17 cellular contexts compared by ENCODE assay signal in genomic region chr7:42700376-42701327, GRCh38.
DNase-seq lines count a peak whose midpoint lies in the region; ATAC-seq and TF ChIP-seq lines count a peak whose summit lies in the region.
"Had no signal": no experiment of that assay in that cellular context is flagged by ENCODE, and none has a peak within 500 bp of the region (broad histone marks: within the 10 kb centered on the region; RNA-seq: fewer than 3 reads in every experiment).

No MANE protein-coding gene starts in this region.

- H3K4me3 ChIP-seq in IMR-90 (ENCODE audit: insufficient read depth, low read depth, low read length) (no peak overlapping the region), fibroblast of lung (replicated peaks in 1 of 4; ENCODE audit: control extremely low read depth in 1 of 4, insufficient read depth in 1 of 4, low read depth in 3 of 4, low read length in 4 of 4) (no peak overlapping the region), breast epithelium (no peak overlapping the region)
- H3K4me3 ChIP-seq: SK-N-MC, uterus had no signal

- in situ Hi-C loops in IMR-90 (cut with MboI; ENCODE audit: low sequenced_read_pairs): no loop called here

- TF ChIP-seq CTCF in AG09319 (IDR thresholded peaks at IDR 0.05; ENCODE audit: low read depth, low read length) (peak; percentile 52), IMR-90 (conservative IDR thresholded peaks at IDR 0.05; ENCODE audit: low read depth, low read length) (0 out of 2 replicates have a peak, but pooled peaks have one; percentile 7), fibroblast of lung (conservative IDR thresholded peaks at IDR 0.05 in 1 of 2, IDR thresholded peaks at IDR 0.05 in 1 of 2; ENCODE audit: low read depth in 1 of 2, low read length in 2 of 2) (peak; percentile 44 to 57), nephron (IDR thresholded peaks at IDR 0.05; ENCODE audit: unreplicated experiment in 3 of 3) (peak in 1 of 3 experiments; percentile 31), breast epithelium (IDR thresholded peaks at IDR 0.05) (no peak)

- H4K8ac ChIP-seq in IMR-90 (ENCODE audit: low read depth in 2 of 2, low read length in 2 of 2): no peak overlapping the region

- H3K4me2 ChIP-seq in IMR-90 (ENCODE audit: low read depth, low read length) (no peak overlapping the region; the same call in 1 of the 2 replicates), fibroblast of lung (ENCODE audit: extremely low read depth, insufficient read depth, low read length) (no peak overlapping the region)

- no peak overlapping the region for H3K14ac ChIP-seq in IMR-90 (replicated peaks; ENCODE audit: low read depth, low read length)

- H3K36me3 ChIP-seq in IMR-90 (ENCODE audit: control insufficient read depth, insufficient read depth, low read length) (no peaks in the 10 kb centered on the region), fibroblast of lung (ENCODE audit: control insufficient read depth, insufficient read depth, low read length) (no peaks in the 10 kb centered on the region), breast epithelium (no peaks in the 10 kb centered on the region)
- H3K36me3 ChIP-seq: uterus had no signal

- no peak overlapping the region for H3K4me3 Mint-ChIP-seq in nephron
- H3K4me3 Mint-ChIP-seq: neural crest cell; stimulated activated naive CD8-positive, alpha-beta T cell treated with anti-CD3 and anti-CD28 coated beads, Interleukin-15, Interleukin-2, amounts not matched to agents 100 ng/mL and 50 ng/mL, for 24 hours had no signal

- H2BK120ac ChIP-seq in IMR-90 (ENCODE audit: low read depth, low read length): no peak overlapping the region

- dilution Hi-C loops in IMR-90 (cut with HindIII; ENCODE audit: low sequenced_read_pairs, unreplicated experiment): no loop called here

- no peaks in the 10 kb centered on the region for H3K9me1 ChIP-seq in IMR-90 (ENCODE audit: insufficient read depth, low read length)

- H2BK20ac ChIP-seq in IMR-90 (ENCODE audit: low read depth, low read length): no peak overlapping the region

- no peaks in the 10 kb centered on the region for H3K79me2 ChIP-seq in fibroblast of lung (ENCODE audit: control insufficient read depth, insufficient read depth, low read length)

- H2AFZ ChIP-seq in IMR-90 (replicated peaks; ENCODE audit: low read length, poor library complexity) (no peak overlapping the region), fibroblast of lung (ENCODE audit: low read length) (no peak overlapping the region)

- no TSS peak for BruUV-seq in IMR-90 (replicated peaks; lab: Mats Ljungman, UMichigan)

- no peak for TF ChIP-seq POLR2A in IMR-90 (IDR thresholded peaks at IDR 0.05; ENCODE audit: low read depth, low read length)
- no peak for TF ChIP-seq POLR2A in breast epithelium (IDR thresholded peaks at IDR 0.05)

- TF ChIP-seq RAD21 in IMR-90 (IDR thresholded peaks at IDR 0.05; ENCODE audit: low read length): no peak

- no peak overlapping the region for H3K23ac ChIP-seq in IMR-90 (ENCODE audit: low read depth, low read length)

- H3K4me1 Mint-ChIP-seq in nephron: peaks cover 54% of the 10 kb centered on the region
- H3K4me1 Mint-ChIP-seq: neural crest cell had no signal

- H4K5ac ChIP-seq in IMR-90 (ENCODE audit: low read depth, low read length): no peak overlapping the region

- CTCF ChIA-PET in IMR-90 (lab: Yijun Ruan, JAX): no interaction called here

- H4K20me1 ChIP-seq in IMR-90 (ENCODE audit: insufficient read depth, low read length) (no peaks in the 10 kb centered on the region), fibroblast of lung (ENCODE audit: control insufficient read depth, extremely low read depth, insufficient read depth, low read length) (no peaks in the 10 kb centered on the region)

- no peak overlapping the region for H2AK5ac ChIP-seq in IMR-90 (ENCODE audit: low read depth, low read length)

- H3K9me3 ChIP-seq in IMR-90 (ENCODE audit: control insufficient read depth, insufficient read depth, low read length): no peaks in the 10 kb centered on the region
- H3K9me3 ChIP-seq in fibroblast of lung (ENCODE audit: control insufficient read depth, insufficient read depth, low read depth, low read length): no peaks in the 10 kb centered on the region
- no peaks in the 10 kb centered on the region for H3K9me3 ChIP-seq in breast epithelium
- H3K9me3 ChIP-seq: uterus had no signal

- peaks cover 3% of the 10 kb centered on the region; the same call in 1 of the 2 replicates for H3K4me1 ChIP-seq in IMR-90 (ENCODE audit: control insufficient read depth, insufficient read depth, low read length)
- H3K4me1 ChIP-seq in fibroblast of lung (ENCODE audit: control insufficient read depth, extremely low read depth, insufficient read depth, low read length): no peaks in the 10 kb centered on the region
- H3K4me1 ChIP-seq in breast epithelium: no peaks in the 10 kb centered on the region

- 58% methylated on average over 2 of the region's 7 CpGs; no CpG with 5 or more reads in 1 of the 2 experiments for WGBS in IMR-90 (ENCODE audit: extremely low coverage in 2 of 2, insufficient read length in 1 of 2), 2 experiments

- H2BK5ac ChIP-seq in IMR-90 (ENCODE audit: low read depth, low read length, poor library complexity, severe bottlenecking): no peak overlapping the region

- intact Hi-C loops in IMR-90 (cut with micrococcal nuclease): no loop called here
- intact Hi-C loops in breast epithelium (cut with DNase I; ENCODE audit: low total_unique reads): no loop called here

- POLR2A ChIA-PET in IMR-90 (lab: Charles Lee; ENCODE audit: unreplicated experiment): no interaction called here

- peak overlapping the region; percentile 77 to 98 (median 92) for H3K27ac Mint-ChIP-seq in nephron
- H3K27ac Mint-ChIP-seq: stimulated activated naive CD8-positive, alpha-beta T cell treated with anti-CD3 and anti-CD28 coated beads, Interleukin-15, Interleukin-2, amounts not matched to agents 100 ng/mL and 50 ng/mL, for 24 hours had no signal

- H3K27me3 Mint-ChIP-seq in nephron (ENCODE audit: low read depth): no peaks in the 10 kb centered on the region
- H3K27me3 Mint-ChIP-seq: stimulated activated naive CD8-positive, alpha-beta T cell treated with anti-CD3 and anti-CD28 coated beads, Interleukin-15, Interleukin-2, amounts not matched to agents 100 ng/mL and 50 ng/mL, for 24 hours had no signal

- H2AK9ac ChIP-seq in IMR-90 (replicated peaks; ENCODE audit: low read depth, low read length, poor library complexity): no peak overlapping the region

- DNase-seq in AG09319 (ENCODE audit: extremely low read depth, low read depth) (no peak), IMR-90 (no peak), fibroblast of lung (ENCODE audit: low read depth in 2 of 2) (peak in 1 of 2 donors; percentile 82), dermis blood vessel endothelial cell (no peak), foreskin melanocyte (no peak), breast epithelium (ENCODE audit: low spot score in 2 of 2) (no peak)
- DNase-seq: activated effector memory CD4-positive, alpha-beta T cell treated with anti-CD3 and anti-CD28 coated beads, Interleukin-2, amount 50 U/mL, for 16 hours; islet precursor cell; NCI-H2081; NCI-H524; stimulated activated CD4-positive, alpha-beta T cell treated with anti-CD3 and anti-CD28 coated beads, Interleukin-15, amount 100 ng/mL, for 24 hours; uterus had no signal

- no peaks in the 10 kb centered on the region for H3K9me3 Mint-ChIP-seq in nephron
- H3K9me3 Mint-ChIP-seq: neural crest cell had no signal

- H2BK15ac ChIP-seq in IMR-90 (ENCODE audit: low read depth, low read length): no peak overlapping the region

- no peak overlapping the region for H3K27ac ChIP-seq in IMR-90 (ENCODE audit: insufficient read depth, low read length)
- no peak overlapping the region for H3K27ac ChIP-seq in fibroblast of lung (ENCODE audit: insufficient read depth, low read length)
- H3K27ac ChIP-seq in breast epithelium: no peak overlapping the region
- H3K27ac ChIP-seq: SK-N-MC had no signal

- H3K18ac ChIP-seq in IMR-90 (ENCODE audit: low read depth, low read length): no peak overlapping the region; the same call in 1 of the 2 replicates

- H3K9ac ChIP-seq in IMR-90 (ENCODE audit: low read depth, low read length) (no peak overlapping the region), fibroblast of lung (ENCODE audit: insufficient read depth, low read length) (no peak overlapping the region)

- H3K56ac ChIP-seq in IMR-90 (ENCODE audit: extremely low read depth, insufficient read depth, low read length): no peak overlapping the region

- H3K36me3 Mint-ChIP-seq in nephron (ENCODE audit: low read depth): no peaks in the 10 kb centered on the region

- H4K91ac ChIP-seq in IMR-90 (ENCODE audit: insufficient read depth, low read depth, low read length): no peak overlapping the region

- H3K4ac ChIP-seq in IMR-90 (ENCODE audit: low read depth, low read length): no peak overlapping the region

- no peaks in the 10 kb centered on the region for H3K79me1 ChIP-seq in IMR-90 (ENCODE audit: low read depth in 1 of 2, low read length in 2 of 2)

- H3K27me3 ChIP-seq in IMR-90 (ENCODE audit: control insufficient read depth, insufficient read depth, low read length) (peaks cover 2% of the 10 kb centered on the region; the same call in 1 of the 2 replicates), fibroblast of lung (ENCODE audit: control insufficient read depth, insufficient read depth, low read length) (no peaks in the 10 kb centered on the region), breast epithelium (no peaks in the 10 kb centered on the region)
- H3K27me3 ChIP-seq: uterus had no signal

- ATAC-seq in IMR-90 (ENCODE audit: low read depth): no peak; the same call in 1 of the 2 replicates
- no peak for ATAC-seq in HG03460 (IDR thresholded peaks at IDR 0.05; ENCODE audit: unreplicated experiment)

TF ChIP-seq in IMR-90, 13 proteins besides CTCF, POLR2A, EP300 and RAD21 (continues in another document):
- TF ChIP-seq FOS (IDR thresholded peaks at IDR 0.05; ENCODE audit: low read depth, low read length): no peak
- no peak for TF ChIP-seq CHD1 (IDR thresholded peaks at IDR 0.05; ENCODE audit: low read depth, low read length)
- TF ChIP-seq BHLHE40 (IDR thresholded peaks at IDR 0.05; ENCODE audit: low read depth, low read length): no peak
- TF ChIP-seq RFX5 (IDR thresholded peaks at IDR 0.05; ENCODE audit: low read depth, low read length): no peak
- no peak for TF ChIP-seq MAFK (IDR thresholded peaks at IDR 0.05; ENCODE audit: low read depth, low read length)
- no peak for TF ChIP-seq NFE2L2 (IDR thresholded peaks at IDR 0.05; ENCODE audit: low read depth, low read length)
- no peak for TF ChIP-seq MXI1 (IDR thresholded peaks at IDR 0.05; ENCODE audit: borderline replicate concordance, low read depth, low read length)
- TF ChIP-seq SMC3 (IDR thresholded peaks at IDR 0.05; ENCODE audit: low read depth, low read length): no peak
- TF ChIP-seq ELK1 (IDR thresholded peaks at IDR 0.05; ENCODE audit: borderline replicate concordance, low read depth, low read length): no peak

Comparison
In these comparisons a context has a peak if more than half of its experiments do, and no peak if none do; other contexts are left out.
1. CTCF ChIP-seq: peak in AG09319 (single experiment), IMR-90 (single experiment) and fibroblast of lung (2 of 2); none in breast epithelium (0 of 3).